In the genomic region with DNA sequence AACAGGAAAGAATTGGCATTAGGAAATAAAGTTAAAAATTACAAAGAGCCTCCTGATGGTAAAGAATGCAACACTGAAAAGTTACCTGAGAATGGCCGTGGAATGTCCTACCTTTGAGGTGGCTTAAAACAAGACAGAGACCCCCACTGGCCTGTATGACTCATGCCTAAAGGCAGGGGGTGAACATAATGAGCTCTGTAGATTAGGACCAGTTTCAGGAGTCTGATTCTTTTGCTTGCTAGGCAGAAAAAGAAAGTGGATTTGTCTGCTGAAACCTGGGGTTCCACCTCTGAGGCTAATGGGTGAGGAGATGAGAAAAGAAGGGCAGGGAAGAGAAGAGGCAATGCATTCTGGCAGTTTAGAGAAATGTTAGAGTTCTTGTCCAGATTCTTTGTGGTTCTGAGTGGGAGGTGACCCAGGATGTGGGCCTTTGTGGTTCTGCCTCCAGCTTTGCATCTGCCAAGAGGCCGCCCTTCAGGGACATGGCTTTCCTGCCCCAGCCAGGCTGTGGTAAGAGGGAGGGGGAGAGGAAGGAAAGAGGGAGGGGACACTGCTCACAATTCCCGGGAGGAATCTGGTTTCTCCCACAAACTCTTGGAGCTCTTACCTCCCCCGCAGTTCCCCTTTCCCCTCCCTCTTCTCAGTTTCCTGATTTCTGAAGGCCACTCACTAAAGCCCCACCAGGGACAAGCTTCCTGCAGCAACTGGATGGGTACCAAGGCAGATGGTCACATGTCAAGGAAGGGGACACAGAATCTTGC, we compare ENCODE assay signal across 13 cellular contexts.
DNase-seq lines count a peak whose midpoint lies in the region; ATAC-seq and TF ChIP-seq lines count a peak whose summit lies in the region.
"Had no signal": no experiment of that assay in that cellular context is flagged by ENCODE, and none has a peak within 500 bp of the region (broad histone marks: within the 10 kb centered on the region; RNA-seq: fewer than 3 reads in every experiment).

No MANE protein-coding gene starts in this region.

- H3K9ac ChIP-seq in adipocyte (ENCODE audit: low read length) = peak overlapping the region; percentile 14

- H3K4me1 ChIP-seq in adipocyte (ENCODE audit: control insufficient read depth, insufficient read depth, low read length) = peaks cover 38% of the 10 kb centered on the region

- peaks cover 5% of the 10 kb centered on the region for H3K4me1 Mint-ChIP-seq in activated naive CD4-positive, alpha-beta T cell treated with anti-CD3 and anti-CD28 coated beads, Interleukin-2, amount 10 ng/mL, durations not matched to agents 7 days and 5 days
- H3K4me1 Mint-ChIP-seq: stimulated activated effector memory CD8-positive, alpha-beta T cell treated with anti-CD3 and anti-CD28 coated beads, Interleukin-12 subunit alpha, Interleukin-12 subunit beta, amount 100 ng/mL, for 72 hours had no signal

- no peak overlapping the region for H3K4me3 ChIP-seq in GM12865 (ENCODE audit: low read depth, low read length)
- no peak overlapping the region for H3K4me3 ChIP-seq in adipocyte (ENCODE audit: low read length)

- CTCF ChIA-PET in activated naive CD4-positive, alpha-beta T cell treated with anti-CD3 and anti-CD28 coated beads, Interleukin-2, amount 10 ng/mL, durations not matched to agents 7 days and 5 days (lab: Charles Lee) = no interaction called here

- H3K36me3 ChIP-seq in adipocyte (ENCODE audit: control insufficient read depth, insufficient read depth, low read length, severe bottlenecking) = no peaks in the 10 kb centered on the region
- H3K36me3 ChIP-seq: brain microvascular endothelial cell had no signal

- H3K36me3 Mint-ChIP-seq in activated naive CD4-positive, alpha-beta T cell treated with anti-CD3 and anti-CD28 coated beads, Interleukin-2, amount 10 ng/mL, durations not matched to agents 7 days and 5 days = no peaks in the 10 kb centered on the region
- H3K36me3 Mint-ChIP-seq: immature natural killer cell; stimulated activated effector memory CD8-positive, alpha-beta T cell treated with anti-CD3 and anti-CD28 coated beads, Interleukin-12 subunit alpha, Interleukin-12 subunit beta, amount 100 ng/mL, for 72 hours had no signal

- no peaks in the 10 kb centered on the region for H3K27me3 ChIP-seq in adipocyte (replicated peaks; ENCODE audit: control insufficient read depth, insufficient read depth, low read length)
- H3K27me3 ChIP-seq: brain microvascular endothelial cell had no signal

- no peak overlapping the region for H3K4me3 Mint-ChIP-seq in activated naive CD4-positive, alpha-beta T cell treated with anti-CD3 and anti-CD28 coated beads, Interleukin-2, amount 10 ng/mL, durations not matched to agents 7 days and 5 days
- H3K4me3 Mint-ChIP-seq: activated T-cell treated with anti-CD3 and anti-CD28 coated beads, Interleukin-2, amount 50 U/mL, for 72 hours; immature natural killer cell; stimulated activated effector memory CD8-positive, alpha-beta T cell treated with anti-CD3 and anti-CD28 coated beads, Interleukin-12 subunit alpha, Interleukin-12 subunit beta, amount 100 ng/mL, for 72 hours had no signal

- ATAC-seq in sciatic nerve = peak; percentile 80
- no peak for ATAC-seq in HG02623 (IDR thresholded peaks at IDR 0.05; ENCODE audit: unreplicated experiment)

- peak; percentile 7 for DNase-seq in GM12865 (ENCODE audit: low read depth)
- DNase-seq in adipocyte (ENCODE audit: low read depth) = peak; percentile 37
- DNase-seq in glomerular visceral epithelial cell (ENCODE audit: extremely low spot score) = peak; percentile 56
- DNase-seq in sciatic nerve (ENCODE audit: low spot score) = peak; percentile 73
- DNase-seq in activated naive CD4-positive, alpha-beta T cell treated with anti-CD3 and anti-CD28 coated beads, Interleukin-2, amount 10 ng/mL, durations not matched to agents 7 days and 5 days = no peak
- no peak for DNase-seq in HuH-7.5 (ENCODE audit: low spot score)
- DNase-seq in HCEC 1CT = no peak
- DNase-seq: activated T-cell treated with anti-CD3 and anti-CD28 coated beads, Interleukin-2, amount 50 U/mL, for 72 hours; brain microvascular endothelial cell; immature natural killer cell; NCI-H187 had no signal

- TF ChIP-seq CTCF in GM12865 (IDR thresholded peaks at IDR 0.05; ENCODE audit: insufficient read depth, low read depth, low read length, missing control alignments) = no peak

- peaks cover 6% of the 10 kb centered on the region for H3K27me3 Mint-ChIP-seq in activated naive CD4-positive, alpha-beta T cell treated with anti-CD3 and anti-CD28 coated beads, Interleukin-2, amount 10 ng/mL, durations not matched to agents 7 days and 5 days

- H3K9me3 Mint-ChIP-seq in activated naive CD4-positive, alpha-beta T cell treated with anti-CD3 and anti-CD28 coated beads, Interleukin-2, amount 10 ng/mL, durations not matched to agents 7 days and 5 days = no peaks in the 10 kb centered on the region
- H3K9me3 Mint-ChIP-seq: activated T-cell treated with anti-CD3 and anti-CD28 coated beads, Interleukin-2, amount 50 U/mL, for 72 hours; immature natural killer cell; stimulated activated effector memory CD8-positive, alpha-beta T cell treated with anti-CD3 and anti-CD28 coated beads, Interleukin-12 subunit alpha, Interleukin-12 subunit beta, amount 100 ng/mL, for 72 hours had no signal

- H3K27ac Mint-ChIP-seq in activated naive CD4-positive, alpha-beta T cell treated with anti-CD3 and anti-CD28 coated beads, Interleukin-2, amount 10 ng/mL, durations not matched to agents 7 days and 5 days = no peak overlapping the region
- H3K27ac Mint-ChIP-seq: activated T-cell treated with anti-CD3 and anti-CD28 coated beads, Interleukin-2, amount 50 U/mL, for 72 hours; immature natural killer cell; stimulated activated effector memory CD8-positive, alpha-beta T cell treated with anti-CD3 and anti-CD28 coated beads, Interleukin-12 subunit alpha, Interleukin-12 subunit beta, amount 100 ng/mL, for 72 hours had no signal

- H3K9me3 ChIP-seq in adipocyte (ENCODE audit: control insufficient read depth, low read length) = no peaks in the 10 kb centered on the region

- intact Hi-C loops in sciatic nerve (cut with DNase I) = no loop called here

Comparison
In these comparisons a context has a peak if more than half of its experiments do, and no peak if none do; other contexts are left out.
1. DNase-seq: peak in GM12865 (single experiment), adipocyte (single experiment), glomerular visceral epithelial cell (single experiment) and sciatic nerve (single experiment); none in activated naive CD4-positive, alpha-beta T cell treated with anti-CD3 and anti-CD28 coated beads, Interleukin-2, amount 10 ng/mL, durations not matched to agents 7 days and 5 days (single experiment), HuH-7.5 (single experiment) and HCEC 1CT (single experiment).